8 cellular contexts compared by ENCODE assay signal in the genomic region with DNA sequence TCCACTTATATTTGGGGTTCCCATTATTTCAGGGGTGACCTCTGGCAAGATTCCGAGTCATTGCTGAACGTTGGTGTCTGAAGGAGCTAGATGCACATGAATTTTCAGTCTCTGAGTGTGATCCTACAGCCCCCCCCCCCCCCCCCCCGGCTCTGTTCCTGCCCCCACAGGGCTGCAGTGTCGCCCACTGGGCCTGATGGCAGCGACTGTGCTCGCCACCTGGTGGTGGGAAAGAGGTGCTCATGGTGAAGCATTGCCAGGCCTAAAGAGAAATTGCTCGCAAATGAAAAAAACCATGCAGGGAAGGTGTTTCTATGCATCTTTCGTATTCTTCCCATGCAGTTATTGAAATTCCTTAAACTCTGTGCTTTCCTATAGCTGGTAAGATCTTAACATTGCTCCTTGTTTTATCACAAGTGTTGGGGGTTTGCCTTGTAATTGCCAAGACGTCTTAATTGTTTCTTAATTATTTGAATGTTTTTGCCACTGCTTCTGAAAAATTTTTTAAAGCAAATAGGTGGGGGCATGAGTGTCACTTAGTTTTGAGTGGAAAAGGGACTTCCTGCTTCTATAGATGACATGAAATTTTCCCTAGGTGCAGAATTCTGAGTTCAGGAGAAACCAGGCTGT.
A peak's percentile ranks its signal among the peaks of the same experiment; 100 is the strongest.
DNase-seq lines count a peak whose midpoint lies in the region; ATAC-seq and TF ChIP-seq lines count a peak whose summit lies in the region.

No MANE protein-coding gene starts in this region.

- no peak overlapping the region for H3K27ac ChIP-seq in foreskin keratinocyte

- H3K27ac Mint-ChIP-seq in progenitor cell of endocrine pancreas, result peak overlapping the region; percentile 3

- H3K36me3 Mint-ChIP-seq in progenitor cell of endocrine pancreas (ENCODE audit: insufficient read depth), result peaks cover 7% of the 10 kb centered on the region

- peak; percentile 70 for TF ChIP-seq CTCF in foreskin keratinocyte (conservative IDR thresholded peaks at IDR 0.05)
- TF ChIP-seq CTCF in progenitor cell of endocrine pancreas (IDR thresholded peaks at IDR 0.05; ENCODE audit: unreplicated experiment), result peak; percentile 77

- peaks cover 13% of the 10 kb centered on the region for H3K4me1 Mint-ChIP-seq in progenitor cell of endocrine pancreas (ENCODE audit: low read depth)

- H3K4me1 ChIP-seq in foreskin keratinocyte, result no peaks in the 10 kb centered on the region

- peak; percentile 22 for DNase-seq in SIG-M5 treated with dmso at 0.1 percent for 504 hours (lab: John Stamatoyannopoulos, UW; ENCODE audit: unreplicated experiment)
- DNase-seq in SIG-M5 (lab: John Stamatoyannopoulos, UW), result no peak
- DNase-seq in NCI-H510A treated with DMSO at 0.1 percent for 48 hours (lab: John Stamatoyannopoulos, UW), result peak; percentile 37
- peak; percentile 44 for DNase-seq in activated T-cell treated with anti-CD3 and anti-CD28 coated beads, Interleukin-2, amount 50 U/mL, for 1 hour
- DNase-seq in foreskin keratinocyte, result no peak
- DNase-seq in progenitor cell of endocrine pancreas (ENCODE audit: low spot score, unreplicated experiment), result peak; percentile 34

- H3K4me3 Mint-ChIP-seq in progenitor cell of endocrine pancreas (ENCODE audit: low read depth), result no peak overlapping the region

- ATAC-seq in HG02678 (IDR thresholded peaks at IDR 0.05; ENCODE audit: unreplicated experiment) (peak; percentile 76), foreskin keratinocyte (peak; percentile 84), HG03571 (IDR thresholded peaks at IDR 0.05; ENCODE audit: unreplicated experiment) (no peak)

- no peaks in the 10 kb centered on the region for H3K27me3 Mint-ChIP-seq in progenitor cell of endocrine pancreas

- H3K27me3 ChIP-seq in foreskin keratinocyte, result no peaks in the 10 kb centered on the region

- H3K9me3 Mint-ChIP-seq in progenitor cell of endocrine pancreas (ENCODE audit: low read depth), result no peaks in the 10 kb centered on the region

Comparison
In these comparisons a context has a peak if more than half of its experiments do, and no peak if none do; other contexts are left out.
1. DNase-seq: peak in SIG-M5 treated with dmso at 0.1 percent for 504 hours (single experiment), NCI-H510A treated with DMSO at 0.1 percent for 48 hours (single experiment), activated T-cell treated with anti-CD3 and anti-CD28 coated beads, Interleukin-2, amount 50 U/mL, for 1 hour (single experiment) and progenitor cell of endocrine pancreas (single experiment); none in SIG-M5 (single experiment) and foreskin keratinocyte (0 of 2).